ENCODE assay signal across 30 cellular contexts in the genomic region with DNA sequence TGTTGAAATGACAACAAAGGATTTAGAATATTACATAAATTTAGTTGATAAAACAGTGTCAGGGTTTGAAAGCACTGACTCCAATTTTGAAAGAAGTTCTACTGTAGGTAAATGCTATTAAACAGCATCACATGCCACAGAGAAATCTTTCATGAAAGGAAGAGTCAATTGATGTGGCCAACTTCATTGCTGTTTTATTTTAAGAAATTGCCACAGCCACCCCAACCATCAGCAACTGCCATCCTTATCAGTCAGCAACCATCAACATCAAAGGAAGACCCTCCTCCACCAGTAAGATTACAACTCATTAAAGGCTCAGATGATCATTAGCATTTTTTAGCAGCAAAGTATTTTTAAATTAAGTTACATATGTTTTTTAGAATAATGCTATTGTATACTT.
"Had no signal": no experiment of that assay in that cellular context is flagged by ENCODE, and none has a peak within 500 bp of the region (broad histone marks: within the 10 kb centered on the region; RNA-seq: fewer than 3 reads in every experiment).

No MANE protein-coding gene starts in this region.

- H3K4me3 ChIP-seq: ascending aorta had no signal

- H3K27ac Mint-ChIP-seq: activated B cell treated with CpG ODN at 0.5 μM for 24 hours; activated CD4-positive, alpha-beta memory T cell treated with anti-CD3 and anti-CD28 coated beads for 36 hours; activated CD4-positive, alpha-beta T cell treated with anti-CD3 and anti-CD28 coated beads, Interleukin-2, amount 10 ng/mL, durations not matched to agents 24 days and 14 days; activated CD8-positive, alpha-beta T cell treated with anti-CD3 and anti-CD28 coated beads for 36 hours; activated naive CD4-positive, alpha-beta T cell treated with anti-CD3 and anti-CD28 coated beads, Interleukin-2, amount 10 ng/mL, durations not matched to agents 7 days and 5 days; activated naive CD4-positive, alpha-beta T cell treated with anti-CD3 and anti-CD28 coated beads, Interleukin-2, amount 50 U/mL, for 24 hours; activated naive CD8-positive, alpha-beta T cell; activated naive CD8-positive, alpha-beta T cell treated with anti-CD3 and anti-CD28 coated beads, Interleukin-2, amount 10 ng/mL, durations not matched to agents 7 days and 5 days; activated naive CD8-positive, alpha-beta T cell treated with anti-CD3 and anti-CD28 coated beads, Interleukin-2, amount 50 U/mL, for 24 hours; activated T-cell treated with anti-CD3 and anti-CD28 coated beads, Interleukin-2, amount 50 U/mL, for 24 hours; activated T-helper 2 cell treated with anti-CD3 and anti-CD28 coated beads, Interferon-gamma antibody, Interleukin-2, Interleukin-4, amounts not matched to agents 10 μg/mL and 5 μg/mL and 100 μg/mL, durations not matched to agents 14 hours and 24 hours and 36 hours; brain; T-helper 1 cell treated with Interleukin-12 subunit alpha and Interleukin-12 subunit beta and Interleukin-4 antibody, amounts not matched to agents 30 μg/mL and 1 μg/mL, for 36 hours; T-helper 2 cell treated with Interferon-gamma antibody and Interleukin-4, amounts not matched to agents 5 μg/mL and 100 μg/mL, for 36 hours had no signal

- H3K4me3 Mint-ChIP-seq: activated B cell treated with CpG ODN at 0.5 μM for 24 hours; activated CD4-positive, alpha-beta memory T cell treated with anti-CD3 and anti-CD28 coated beads for 36 hours; activated CD4-positive, alpha-beta T cell treated with anti-CD3 and anti-CD28 coated beads, Interleukin-2, amount 10 ng/mL, durations not matched to agents 24 days and 14 days; activated CD8-positive, alpha-beta T cell treated with anti-CD3 and anti-CD28 coated beads for 36 hours; activated naive CD4-positive, alpha-beta T cell treated with anti-CD3 and anti-CD28 coated beads, Interleukin-2, amount 10 ng/mL, durations not matched to agents 7 days and 5 days; activated naive CD4-positive, alpha-beta T cell treated with anti-CD3 and anti-CD28 coated beads, Interleukin-2, amount 50 U/mL, for 24 hours; activated naive CD8-positive, alpha-beta T cell; activated naive CD8-positive, alpha-beta T cell treated with anti-CD3 and anti-CD28 coated beads, Interleukin-2, amount 10 ng/mL, durations not matched to agents 7 days and 5 days; activated naive CD8-positive, alpha-beta T cell treated with anti-CD3 and anti-CD28 coated beads, Interleukin-2, amount 50 U/mL, for 24 hours; activated T-cell treated with anti-CD3 and anti-CD28 coated beads, Interleukin-2, amount 50 U/mL, for 24 hours; brain; T-helper 1 cell treated with Interleukin-12 subunit alpha and Interleukin-12 subunit beta and Interleukin-4 antibody, amounts not matched to agents 30 μg/mL and 1 μg/mL, for 36 hours; T-helper 2 cell treated with Interferon-gamma antibody and Interleukin-4, amounts not matched to agents 5 μg/mL and 100 μg/mL, for 36 hours had no signal

- H3K36me3 Mint-ChIP-seq: activated CD4-positive, alpha-beta memory T cell treated with anti-CD3 and anti-CD28 coated beads for 36 hours; activated naive CD4-positive, alpha-beta T cell treated with anti-CD3 and anti-CD28 coated beads, Interleukin-2, amount 10 ng/mL, durations not matched to agents 7 days and 5 days; activated naive CD4-positive, alpha-beta T cell treated with anti-CD3 and anti-CD28 coated beads, Interleukin-2, amount 50 U/mL, for 24 hours; activated naive CD8-positive, alpha-beta T cell; activated naive CD8-positive, alpha-beta T cell treated with anti-CD3 and anti-CD28 coated beads, Interleukin-2, amount 10 ng/mL, durations not matched to agents 7 days and 5 days had no signal

- ATAC-seq: activated CD8-positive, alpha-beta T cell treated with anti-CD3 and anti-CD28 coated beads for 36 hours; activated naive CD8-positive, alpha-beta T cell treated with anti-CD3 and anti-CD28 coated beads, Interleukin-2, amount 50 U/mL, for 24 hours had no signal

- H3K4me1 Mint-ChIP-seq: activated B cell treated with CpG ODN at 0.5 μM for 24 hours; activated CD4-positive, alpha-beta T cell treated with anti-CD3 and anti-CD28 coated beads, Interleukin-2, amount 10 ng/mL, durations not matched to agents 24 days and 14 days; activated naive CD4-positive, alpha-beta T cell treated with anti-CD3 and anti-CD28 coated beads, Interleukin-2, amount 10 ng/mL, durations not matched to agents 7 days and 5 days; activated naive CD4-positive, alpha-beta T cell treated with anti-CD3 and anti-CD28 coated beads, Interleukin-2, amount 50 U/mL, for 24 hours; activated naive CD8-positive, alpha-beta T cell treated with anti-CD3 and anti-CD28 coated beads, Interleukin-2, amount 10 ng/mL, durations not matched to agents 7 days and 5 days; activated naive CD8-positive, alpha-beta T cell treated with anti-CD3 and anti-CD28 coated beads, Interleukin-2, amount 50 U/mL, for 24 hours; brain had no signal

- H3K36me3 ChIP-seq: ascending aorta had no signal

- H3K27me3 ChIP-seq: ascending aorta had no signal

- H3K27me3 Mint-ChIP-seq: activated B cell treated with CpG ODN at 0.5 μM for 24 hours; activated CD4-positive, alpha-beta memory T cell treated with anti-CD3 and anti-CD28 coated beads for 36 hours; activated CD4-positive, alpha-beta T cell treated with anti-CD3 and anti-CD28 coated beads, Interleukin-2, amount 10 ng/mL, durations not matched to agents 24 days and 14 days; activated CD8-positive, alpha-beta T cell treated with anti-CD3 and anti-CD28 coated beads for 36 hours; activated naive CD4-positive, alpha-beta T cell treated with anti-CD3 and anti-CD28 coated beads, Interleukin-2, amount 10 ng/mL, durations not matched to agents 7 days and 5 days; activated naive CD4-positive, alpha-beta T cell treated with anti-CD3 and anti-CD28 coated beads, Interleukin-2, amount 50 U/mL, for 24 hours; activated naive CD8-positive, alpha-beta T cell; activated naive CD8-positive, alpha-beta T cell treated with anti-CD3 and anti-CD28 coated beads, Interleukin-2, amount 50 U/mL, for 24 hours; brain had no signal

- H3K27ac ChIP-seq: ascending aorta, VCaP had no signal

- H3K4me1 ChIP-seq: ascending aorta had no signal

- DNase-seq: activated B cell treated with CpG ODN at 0.5 μM for 24 hours; activated CD4-positive, alpha-beta memory T cell treated with anti-CD3 and anti-CD28 coated beads for 36 hours; activated CD4-positive, alpha-beta T cell treated with anti-CD3 and anti-CD28 coated beads for 4 hours; activated CD4-positive, alpha-beta T cell treated with anti-CD3 and anti-CD28 coated beads, Interleukin-2, amount 10 ng/mL, durations not matched to agents 24 days and 14 days; activated CD4-positive, alpha-beta T cell treated with anti-CD3 and anti-CD28 coated beads, Interleukin-2, amount 50 U/mL, for 1 hour; activated CD4-positive, alpha-beta T cell treated with anti-CD3 and anti-CD28 coated beads, Interleukin-2, amount 50 U/mL, for 4 hours; activated CD4-positive, CD25-positive, alpha-beta regulatory T cell treated with anti-CD3 and anti-CD28 coated beads, Interleukin-2, amount 50 U/mL, for 72 hours; activated CD8-positive, alpha-beta memory T cell treated with anti-CD3 and anti-CD28 coated beads, Interleukin-2, amount 50 U/mL, for 48 hours; activated CD8-positive, alpha-beta T cell treated with anti-CD3 and anti-CD28 coated beads for 36 hours; activated effector memory CD4-positive, alpha-beta T cell treated with Interleukin-2 at 50 U/mL for 16 hours; activated gamma-delta T cell; activated naive CD4-positive, alpha-beta T cell treated with anti-CD3 and anti-CD28 coated beads, Interleukin-2, amount 10 ng/mL, durations not matched to agents 7 days and 5 days; activated naive CD4-positive, alpha-beta T cell treated with Interleukin-2 at 50 U/mL for 16 hours; activated naive CD8-positive, alpha-beta T cell treated with anti-CD3 and anti-CD28 coated beads, Interleukin-2, amount 10 ng/mL, durations not matched to agents 7 days and 5 days; activated naive CD8-positive, alpha-beta T cell treated with anti-CD3 and anti-CD28 coated beads, Interleukin-2, amount 50 U/mL, for 24 hours; activated T-cell treated with anti-CD3 and anti-CD28 coated beads, Interleukin-2, amount 50 U/mL, for 24 hours; activated T-cell treated with anti-CD3 and anti-CD28 coated beads, Interleukin-2, amount 50 U/mL, for 48 hours; amygdala; anterior cingulate cortex; central memory CD4-positive, alpha-beta T cell; T-helper 2 cell; T-helper 9 cell had no signal

- H3K9me3 Mint-ChIP-seq: activated CD4-positive, alpha-beta T cell treated with anti-CD3 and anti-CD28 coated beads, Interleukin-2, amount 10 ng/mL, durations not matched to agents 24 days and 14 days; activated CD8-positive, alpha-beta T cell treated with anti-CD3 and anti-CD28 coated beads for 36 hours; activated naive CD4-positive, alpha-beta T cell treated with anti-CD3 and anti-CD28 coated beads, Interleukin-2, amount 10 ng/mL, durations not matched to agents 7 days and 5 days; activated naive CD4-positive, alpha-beta T cell treated with anti-CD3 and anti-CD28 coated beads, Interleukin-2, amount 50 U/mL, for 24 hours; activated naive CD8-positive, alpha-beta T cell treated with anti-CD3 and anti-CD28 coated beads, Interleukin-2, amount 50 U/mL, for 24 hours; activated T-helper 2 cell treated with anti-CD3 and anti-CD28 coated beads, Interferon-gamma antibody, Interleukin-2, Interleukin-4, amounts not matched to agents 10 μg/mL and 5 μg/mL and 100 μg/mL, durations not matched to agents 14 hours and 24 hours and 36 hours; T-helper 1 cell treated with Interleukin-12 subunit alpha and Interleukin-12 subunit beta and Interleukin-4 antibody, amounts not matched to agents 30 μg/mL and 1 μg/mL, for 36 hours; T-helper 2 cell treated with Interferon-gamma antibody and Interleukin-4, amounts not matched to agents 5 μg/mL and 100 μg/mL, for 36 hours had no signal
